In the genomic region with DNA sequence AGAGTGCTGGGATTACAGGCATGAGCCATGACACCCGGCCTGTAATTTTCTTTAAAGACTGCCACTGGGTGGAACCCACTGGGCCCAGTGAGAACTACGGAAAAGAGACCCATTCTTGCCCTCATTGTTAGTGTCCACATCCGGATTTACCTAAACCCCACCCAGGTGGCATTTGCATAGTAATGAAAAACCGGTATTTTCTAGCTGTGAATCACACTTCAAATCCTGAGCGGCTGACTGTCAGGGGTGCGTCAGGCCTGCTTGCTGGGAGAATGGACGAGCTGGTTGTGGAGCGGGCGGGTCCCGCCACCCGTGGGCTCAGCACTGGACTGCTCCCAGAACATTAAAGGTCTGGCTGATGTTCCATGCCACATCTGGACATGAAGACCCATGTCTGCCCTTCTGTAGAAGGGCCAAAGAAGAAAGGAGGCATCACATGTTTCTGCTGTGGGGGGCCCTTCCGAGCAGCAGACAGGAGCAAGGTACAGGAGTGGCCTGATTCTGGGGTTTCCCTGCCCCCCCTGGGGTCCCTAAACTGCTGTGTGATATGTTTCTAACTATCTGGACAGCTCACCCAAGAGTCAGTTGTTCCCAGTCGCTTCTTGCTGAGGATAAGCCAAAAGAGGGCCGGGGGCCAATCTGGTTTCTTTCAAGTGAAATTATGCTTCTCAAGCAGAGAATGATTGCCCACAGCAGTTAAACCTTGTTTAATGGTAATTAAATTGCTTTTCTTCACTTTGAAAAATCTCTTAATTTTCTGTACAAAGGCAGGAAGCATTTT, we compare ENCODE assay signal across 1 cellular context.
TF ChIP-seq lines count a peak whose summit lies in the region.

No MANE protein-coding gene starts in this region.

TF ChIP-seq in IMR-90, 13 proteins besides CTCF, POLR2A, EP300 and RAD21 (continued from another document):
- TF ChIP-seq ELK1 (IDR thresholded peaks at IDR 0.05; ENCODE audit: borderline replicate concordance, low read depth, low read length) (no peak), RCOR1 (IDR thresholded peaks at IDR 0.05; ENCODE audit: insufficient replicate concordance, low read length) (no peak), CHD1 (IDR thresholded peaks at IDR 0.05; ENCODE audit: low read depth, low read length) (no peak), BHLHE40 (IDR thresholded peaks at IDR 0.05; ENCODE audit: low read depth, low read length) (no peak), CEBPB (IDR thresholded peaks at IDR 0.05; ENCODE audit: low read depth, low read length) (no peak), FOS (IDR thresholded peaks at IDR 0.05; ENCODE audit: low read depth, low read length) (no peak), MAZ (IDR thresholded peaks at IDR 0.05; ENCODE audit: borderline replicate concordance, low read depth, low read length) (no peak), MAFK (IDR thresholded peaks at IDR 0.05; ENCODE audit: low read depth, low read length) (no peak)
- TF ChIP-seq, protein P1, sequence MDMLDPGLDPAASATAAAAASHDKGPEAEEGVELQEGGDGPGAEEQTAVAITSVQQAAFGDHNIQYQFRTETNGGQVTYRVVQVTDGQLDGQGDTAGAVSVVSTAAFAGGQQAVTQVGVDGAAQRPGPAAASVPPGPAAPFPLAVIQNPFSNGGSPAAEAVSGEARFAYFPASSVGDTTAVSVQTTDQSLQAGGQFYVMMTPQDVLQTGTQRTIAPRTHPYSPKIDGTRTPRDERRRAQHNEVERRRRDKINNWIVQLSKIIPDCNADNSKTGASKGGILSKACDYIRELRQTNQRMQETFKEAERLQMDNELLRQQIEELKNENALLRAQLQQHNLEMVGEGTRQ (IDR thresholded peaks at IDR 0.05; ENCODE audit: low read depth, low read length), result no peak
